ENCODE assay signal across 20 cellular contexts in genomic region chr2:134295441-134295840, GRCh38. TPM values are rescaled to one million over a fixed set of nuclear protein-coding genes. Genes with fewer than 3 reads are reported as not detected.
DNase-seq lines count a peak whose midpoint lies in the region; ATAC-seq and TF ChIP-seq lines count a peak whose summit lies in the region.
"Had no signal": no experiment of that assay in that cellular context is flagged by ENCODE, and none has a peak within 500 bp of the region (broad histone marks: within the 10 kb centered on the region; RNA-seq: fewer than 3 reads in every experiment).

No MANE protein-coding gene starts in this region.

- ATAC-seq in activated CD8-positive, alpha-beta T cell treated with anti-CD3 and anti-CD28 coated beads, Interleukin-2, amount 10 ng/mL, durations not matched to agents 7 days and 5 days: no peak
- ATAC-seq: HCT116 had no signal

- no peak overlapping the region for H3K4me3 Mint-ChIP-seq in activated CD8-positive, alpha-beta T cell treated with anti-CD3 and anti-CD28 coated beads, Interleukin-2, amount 10 ng/mL, durations not matched to agents 7 days and 5 days
- H3K4me3 Mint-ChIP-seq: CD8-positive, alpha-beta memory T cell had no signal

- peaks cover 62% of the 10 kb centered on the region for H3K36me3 Mint-ChIP-seq in activated CD8-positive, alpha-beta T cell treated with anti-CD3 and anti-CD28 coated beads, Interleukin-2, amount 10 ng/mL, durations not matched to agents 7 days and 5 days (ENCODE audit: low read depth)

- 20% methylated on average over 3 of the region's 3 CpGs for WGBS in suprapubic skin

- no peak overlapping the region for H3K4me3 ChIP-seq in ascending aorta
- no peak overlapping the region for H3K4me3 ChIP-seq in suprapubic skin

- H3K27ac Mint-ChIP-seq in activated CD8-positive, alpha-beta T cell treated with anti-CD3 and anti-CD28 coated beads, Interleukin-2, amount 10 ng/mL, durations not matched to agents 7 days and 5 days: no peak overlapping the region

- no peaks in the 10 kb centered on the region for H3K9me3 ChIP-seq in ascending aorta
- no peaks in the 10 kb centered on the region for H3K9me3 ChIP-seq in suprapubic skin

- no peaks in the 10 kb centered on the region for H3K27me3 ChIP-seq in ascending aorta
- no peaks in the 10 kb centered on the region for H3K27me3 ChIP-seq in suprapubic skin

- H3K27ac ChIP-seq in ascending aorta (peak overlapping the region; percentile 46 to 61), suprapubic skin (peak overlapping the region; percentile 16)
- H3K27ac ChIP-seq: parathyroid adenoma had no signal

- TF ChIP-seq POLR2A in suprapubic skin (IDR thresholded peaks at IDR 0.05): no peak

- peaks cover 40% of the 10 kb centered on the region for H3K4me1 Mint-ChIP-seq in activated CD8-positive, alpha-beta T cell treated with anti-CD3 and anti-CD28 coated beads, Interleukin-2, amount 10 ng/mL, durations not matched to agents 7 days and 5 days (ENCODE audit: low read depth)

- CTCF ChIA-PET in activated CD8-positive, alpha-beta T cell treated with anti-CD3 and anti-CD28 coated beads, Interleukin-2, amount 10 ng/mL, durations not matched to agents 7 days and 5 days (lab: Charles Lee): no interaction called here

- H3K27me3 Mint-ChIP-seq in activated CD8-positive, alpha-beta T cell treated with anti-CD3 and anti-CD28 coated beads, Interleukin-2, amount 10 ng/mL, durations not matched to agents 7 days and 5 days (ENCODE audit: low read depth): no peaks in the 10 kb centered on the region

- H3K4me1 ChIP-seq in ascending aorta (peaks cover 4 to 5% of the 10 kb centered on the region in 2 donors), suprapubic skin (peaks cover 21% of the 10 kb centered on the region)
- H3K4me1 ChIP-seq: parathyroid adenoma had no signal

- DNase-seq in ELR (ENCODE audit: low read depth): peak; percentile 12
- DNase-seq in ascending aorta (ENCODE audit: low spot score in 2 of 2): no peak
- DNase-seq in lung microvascular endothelial cell (ENCODE audit: low read depth in 2 of 2): peak; percentile 30 to 80
- no peak for DNase-seq in suprapubic skin (ENCODE audit: low spot score in 2 of 2)
- DNase-seq in AML-193 (lab: John Stamatoyannopoulos, UW): no peak
- DNase-seq in NCI-H1930 (lab: John Stamatoyannopoulos, UW): no peak
- DNase-seq in activated CD8-positive, alpha-beta T cell treated with anti-CD3 and anti-CD28 coated beads, Interleukin-2, amount 10 ng/mL, durations not matched to agents 7 days and 5 days: no peak
- DNase-seq in NCI-H1694 treated with DMSO at 0.1 percent for 48 hours (lab: John Stamatoyannopoulos, UW): no peak
- DNase-seq: activated T-cell treated with anti-CD3 and anti-CD28 coated beads, Interleukin-2, amount 50 U/mL, for 48 hours; amniotic stem cell; CD8-positive, alpha-beta memory T cell; KG1; mesenchymal stem cell; NCI-H1694; NCI-H526; RPMI8226; stimulated activated CD4-positive, alpha-beta T cell treated with anti-CD3 and anti-CD28 coated beads, Interleukin-15, amount 100 ng/mL, for 24 hours; T-helper 2 cell had no signal

- peaks cover 5% of the 10 kb centered on the region for H3K9me3 Mint-ChIP-seq in activated CD8-positive, alpha-beta T cell treated with anti-CD3 and anti-CD28 coated beads, Interleukin-2, amount 10 ng/mL, durations not matched to agents 7 days and 5 days (ENCODE audit: insufficient read depth)
- H3K9me3 Mint-ChIP-seq: CD8-positive, alpha-beta memory T cell had no signal

- intact Hi-C loops in ascending aorta (cut with DNase I): no loop called here

- H3K36me3 ChIP-seq in ascending aorta (no peaks in the 10 kb centered on the region), suprapubic skin (no peaks in the 10 kb centered on the region)

- no peak for TF ChIP-seq EP300 in suprapubic skin (IDR thresholded peaks at IDR 0.05)

- POLR2A ChIA-PET in activated CD8-positive, alpha-beta T cell treated with anti-CD3 and anti-CD28 coated beads, Interleukin-2, amount 10 ng/mL, durations not matched to agents 7 days and 5 days (lab: Charles Lee): no interaction called here

- TF ChIP-seq CTCF in ascending aorta (IDR thresholded peaks at IDR 0.05) (no peak), suprapubic skin (IDR thresholded peaks at IDR 0.05) (no peak)

RNA-seq across cellular contexts. Expression of gene MGAT5, which starts 41.6 kb away (rescaled TPM):
- total RNA-seq in ascending aorta (15.4 TPM), lung microvascular endothelial cell (68.0 and 158 TPM in 2 replicates), suprapubic skin (10 to 100 TPM; 16.9 to 42.1 (median 32.9) TPM)
- total RNA-seq in activated CD8-positive, alpha-beta T cell treated with anti-CD3 and anti-CD28 coated beads, Interleukin-2, amount 10 ng/mL, durations not matched to agents 7 days and 5 days: 10 to 100 TPM; 48.5 to 54.3 TPM

Comparison
In these comparisons a context has a peak if more than half of its experiments do, and no peak if none do; other contexts are left out.
1. DNase-seq: peak in ELR (single experiment) and lung microvascular endothelial cell (2 of 2); none in ascending aorta (0 of 2), suprapubic skin (0 of 2), AML-193 (0 of 2), NCI-H1930 (0 of 2), activated CD8-positive, alpha-beta T cell treated with anti-CD3 and anti-CD28 coated beads, Interleukin-2, amount 10 ng/mL, durations not matched to agents 7 days and 5 days (single experiment) and NCI-H1694 treated with DMSO at 0.1 percent for 48 hours (single experiment).